Comparison of ENCODE assay signal across 19 cellular contexts in genomic region chr15:100860829-100861510, GRCh38. TPM values are rescaled to one million over a fixed set of nuclear protein-coding genes. Genes with fewer than 3 reads are reported as not detected.
DNase-seq lines count a peak whose midpoint lies in the region; ATAC-seq and TF ChIP-seq lines count a peak whose summit lies in the region.
"Had no signal": no experiment of that assay in that cellular context is flagged by ENCODE, and none has a peak within 500 bp of the region (broad histone marks: within the 10 kb centered on the region; RNA-seq: fewer than 3 reads in every experiment).

No MANE protein-coding gene starts in this region.

- no peaks in the 10 kb centered on the region for H3K36me3 ChIP-seq in BLaER1
- no peaks in the 10 kb centered on the region for H3K36me3 ChIP-seq in RWPE2 (ENCODE audit: low read depth)
- H3K36me3 ChIP-seq in osteoblast (ENCODE audit: insufficient read depth, low read length): no peaks in the 10 kb centered on the region
- H3K36me3 ChIP-seq: HAP-1 had no signal

- H3K9me3 ChIP-seq in BLaER1 (peaks cover 6% of the 10 kb centered on the region; the same call in 1 of the 2 replicates), RWPE2 (ENCODE audit: severe bottlenecking) (no peaks in the 10 kb centered on the region), osteoblast (ENCODE audit: low read depth, low read length) (no peaks in the 10 kb centered on the region)
- H3K9me3 ChIP-seq: A549, HAP-1 had no signal

- H2AFZ ChIP-seq in osteoblast (ENCODE audit: low read length): peak overlapping the region; percentile 61
- H2AFZ ChIP-seq: GM23248 had no signal

- peak overlapping the region; percentile 92 for H3K4me2 ChIP-seq in BLaER1
- H3K4me2 ChIP-seq in osteoblast (ENCODE audit: insufficient read depth, low read length): no peak overlapping the region
- H3K4me2 ChIP-seq: A549 had no signal

- H3K4me3 ChIP-seq in BLaER1: peak overlapping the region; percentile 31; the same call in 1 of the 2 replicates
- H3K4me3 ChIP-seq in RWPE2 (ENCODE audit: severe bottlenecking): no peak overlapping the region
- no peak overlapping the region for H3K4me3 ChIP-seq in osteoblast (ENCODE audit: insufficient read depth, low read length)
- H3K4me3 ChIP-seq: A549, GM23248, HAP-1 had no signal

- TF ChIP-seq CTCF in RWPE2 (IDR thresholded peaks at IDR 0.05; ENCODE audit: poor library complexity, severe bottlenecking) (no peak), osteoblast (IDR thresholded peaks at IDR 0.05; ENCODE audit: extremely low read depth, low read depth, low read length) (no peak), omental fat pad (IDR thresholded peaks at IDR 0.05) (no peak)

- H4K20me1 ChIP-seq in BLaER1 (no peaks in the 10 kb centered on the region), osteoblast (ENCODE audit: insufficient read depth, low read length) (no peaks in the 10 kb centered on the region)

- H3K27ac ChIP-seq in BLaER1: peak overlapping the region; percentile 82
- no peak overlapping the region for H3K27ac ChIP-seq in RWPE2 (ENCODE audit: poor library complexity, severe bottlenecking)
- H3K27ac ChIP-seq in osteoblast (ENCODE audit: low read depth, low read length): no peak overlapping the region
- H3K27ac ChIP-seq: A549, GM23248, RWPE1 had no signal

- peak overlapping the region; percentile 48; the same call in 1 of the 2 replicates for H3K9ac ChIP-seq in BLaER1
- H3K9ac ChIP-seq: GM23248 had no signal

- peak; percentile 54 for DNase-seq in RWPE2 (ENCODE audit: low spot score)
- DNase-seq in ecto neural progenitor cell (ENCODE audit: low spot score): peak; percentile 20
- no peak for DNase-seq in osteoblast (ENCODE audit: insufficient read length, low spot score, missing footprints)
- DNase-seq in NCI-H510A (lab: John Stamatoyannopoulos, UW): no peak
- DNase-seq in HUDEP-2 (lab: John Stamatoyannopoulos, UW; ENCODE audit: unreplicated experiment in 76 of 76): no peak
- no peak for DNase-seq in omental fat pad (ENCODE audit: low spot score)
- DNase-seq in COR-L47 (lab: John Stamatoyannopoulos, UW): no peak
- DNase-seq: CD8-positive, alpha-beta T cell; DMS53; GM23248; NCI-H1417 treated with DMSO at 0.1 percent for 48 hours; NCI-H1930; NCI-H226; NCI-H524 treated with DMSO at 0.1 percent for 48 hours; PC-3 had no signal

- H3K27me3 ChIP-seq in BLaER1: no peaks in the 10 kb centered on the region
- H3K27me3 ChIP-seq in RWPE2 (ENCODE audit: insufficient read depth, poor library complexity, severe bottlenecking): no peaks in the 10 kb centered on the region
- H3K27me3 ChIP-seq in osteoblast (ENCODE audit: insufficient read depth, low read length): no peaks in the 10 kb centered on the region

- H3K79me2 ChIP-seq in osteoblast (ENCODE audit: insufficient read depth, low read length): no peaks in the 10 kb centered on the region

- ATAC-seq in RWPE2 (ENCODE audit: low read depth) (no peak), omental fat pad (ENCODE audit: low FRiP score) (no peak)
- ATAC-seq: A549; CD8-positive, alpha-beta T cell; PC-3 had no signal

- H3K4me1 ChIP-seq in BLaER1 (peaks cover 60% of the 10 kb centered on the region), RWPE2 (ENCODE audit: insufficient read depth, poor library complexity, severe bottlenecking) (no peaks in the 10 kb centered on the region), osteoblast (ENCODE audit: insufficient read depth, low read length) (peaks cover 17% of the 10 kb centered on the region)
- H3K4me1 ChIP-seq: A549, HAP-1 had no signal

RNA-seq across cellular contexts. Expression of gene ALDH1A3, which starts 18.7 kb away (rescaled TPM):
- total RNA-seq in osteoblast (54.6 and 61.6 TPM in 2 replicates), omental fat pad (1,000 to 10,000 TPM in 1 of 4 donors, 100 to 1,000 TPM in 2, 10 to 100 TPM in 1; 61.3 to 1,088 (median 519) TPM)
- total RNA-seq: CD8-positive, alpha-beta T cell had no signal

RNA-seq across cellular contexts. Expression of gene LRRK1, which starts 58.2 kb away (rescaled TPM):
- total RNA-seq in osteoblast (14.1 and 15.2 TPM in 2 replicates), omental fat pad (10 to 100 TPM in 3 of 4 donors, 1 to 10 TPM in 1; 9.4 to 35.5 (median 16.9) TPM)

Comparison
In these comparisons a context has a peak if more than half of its experiments do, and no peak if none do; other contexts are left out.
1. DNase-seq: peak in RWPE2 (single experiment) and ecto neural progenitor cell (single experiment); none in osteoblast (single experiment), NCI-H510A (single experiment), HUDEP-2 (0 of 76), omental fat pad (single experiment) and COR-L47 (single experiment).